16 cellular contexts compared by ENCODE assay signal in the genomic region with DNA sequence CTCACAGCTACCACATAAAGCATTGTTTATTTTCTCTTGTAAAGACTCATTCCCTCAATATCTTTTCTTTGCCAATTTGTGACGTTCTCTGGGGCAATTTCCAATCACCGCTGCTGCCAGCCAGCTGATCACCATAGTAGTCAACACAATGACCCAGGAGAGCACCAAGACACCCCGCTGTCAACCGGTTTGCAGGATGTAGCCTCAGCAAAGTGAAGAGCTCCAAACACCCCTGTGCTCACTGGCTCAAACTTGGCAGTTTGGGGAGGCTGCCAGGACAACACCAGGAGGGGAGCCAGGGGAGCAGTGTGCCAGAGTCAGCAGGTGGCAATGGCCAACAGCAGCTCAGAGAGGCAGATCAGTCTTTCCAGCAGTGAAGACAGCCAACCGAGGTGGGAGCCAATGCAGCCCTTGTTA.
DNase-seq lines count a peak whose midpoint lies in the region; ATAC-seq and TF ChIP-seq lines count a peak whose summit lies in the region.
"Had no signal": no experiment of that assay in that cellular context is flagged by ENCODE, and none has a peak within 500 bp of the region (broad histone marks: within the 10 kb centered on the region; RNA-seq: fewer than 3 reads in every experiment).

No MANE protein-coding gene starts in this region.

- H3K4me3 ChIP-seq in astrocyte of the cerebellum (ENCODE audit: low read depth, low read length) = peak overlapping the region; percentile 12
- H3K4me3 ChIP-seq: cardiac muscle cell had no signal

- no peak overlapping the region for H3K27ac ChIP-seq in substantia nigra (ENCODE audit: low read depth, low read length, poor library complexity, severe bottlenecking)
- H3K27ac ChIP-seq: cardiac muscle cell, parathyroid adenoma had no signal

- TF ChIP-seq CTCF in astrocyte of the cerebellum (IDR thresholded peaks at IDR 0.05; ENCODE audit: low read depth, low read length, missing control alignments) = no peak

- H3K27me3 Mint-ChIP-seq in activated CD4-positive, alpha-beta T cell treated with anti-CD3 and anti-CD28 coated beads, Interleukin-2, amount 10 ng/mL, durations not matched to agents 24 days and 14 days = no peaks in the 10 kb centered on the region
- H3K27me3 Mint-ChIP-seq: CD4-positive, alpha-beta T cell; effector memory CD8-positive, alpha-beta T cell had no signal

- no peak overlapping the region for H3K4me3 Mint-ChIP-seq in activated CD4-positive, alpha-beta T cell treated with anti-CD3 and anti-CD28 coated beads, Interleukin-2, amount 10 ng/mL, durations not matched to agents 24 days and 14 days
- H3K4me3 Mint-ChIP-seq: activated naive CD4-positive, alpha-beta T cell treated with anti-CD3 and anti-CD28 coated beads for 36 hours; CD4-positive, alpha-beta T cell; effector memory CD8-positive, alpha-beta T cell; T-helper 1 cell treated with Interleukin-12 subunit alpha and Interleukin-12 subunit beta and Interleukin-4 antibody, amounts not matched to agents 30 μg/mL and 1 μg/mL, for 36 hours had no signal

- H3K27ac Mint-ChIP-seq in activated CD4-positive, alpha-beta T cell treated with anti-CD3 and anti-CD28 coated beads, Interleukin-2, amount 10 ng/mL, durations not matched to agents 24 days and 14 days = no peak overlapping the region
- H3K27ac Mint-ChIP-seq: activated naive CD4-positive, alpha-beta T cell treated with anti-CD3 and anti-CD28 coated beads for 36 hours; CD4-positive, alpha-beta T cell; effector memory CD8-positive, alpha-beta T cell; T-helper 1 cell treated with Interleukin-12 subunit alpha and Interleukin-12 subunit beta and Interleukin-4 antibody, amounts not matched to agents 30 μg/mL and 1 μg/mL, for 36 hours had no signal

- ATAC-seq in GM19351 (IDR thresholded peaks at IDR 0.05; ENCODE audit: unreplicated experiment) = no peak
- ATAC-seq: effector memory CD8-positive, alpha-beta T cell had no signal

- H3K9me3 Mint-ChIP-seq in activated CD4-positive, alpha-beta T cell treated with anti-CD3 and anti-CD28 coated beads, Interleukin-2, amount 10 ng/mL, durations not matched to agents 24 days and 14 days = no peaks in the 10 kb centered on the region
- H3K9me3 Mint-ChIP-seq: activated naive CD4-positive, alpha-beta T cell treated with anti-CD3 and anti-CD28 coated beads for 36 hours; CD4-positive, alpha-beta T cell; effector memory CD8-positive, alpha-beta T cell; T-helper 1 cell treated with Interleukin-12 subunit alpha and Interleukin-12 subunit beta and Interleukin-4 antibody, amounts not matched to agents 30 μg/mL and 1 μg/mL, for 36 hours had no signal

- in situ Hi-C loops in astrocyte of the cerebellum (cut with HindIII; ENCODE audit: low sequenced_read_pairs) = no loop called here

- peaks cover 2% of the 10 kb centered on the region for H3K4me1 Mint-ChIP-seq in activated CD4-positive, alpha-beta T cell treated with anti-CD3 and anti-CD28 coated beads, Interleukin-2, amount 10 ng/mL, durations not matched to agents 24 days and 14 days

- no peaks in the 10 kb centered on the region for H3K36me3 Mint-ChIP-seq in activated CD4-positive, alpha-beta T cell treated with anti-CD3 and anti-CD28 coated beads, Interleukin-2, amount 10 ng/mL, durations not matched to agents 24 days and 14 days (ENCODE audit: low read depth)

- intact Hi-C loops in activated CD4-positive, alpha-beta T cell treated with anti-CD3 and anti-CD28 coated beads, Interleukin-2, amount 10 ng/mL, durations not matched to agents 24 days and 14 days (cut with micrococcal nuclease) = no loop called here

- DNase-seq in activated CD4-positive, alpha-beta T cell treated with anti-CD3 and anti-CD28 coated beads, Interleukin-2, amount 10 ng/mL, durations not matched to agents 24 days and 14 days = peak; percentile 45
- DNase-seq in activated CD4-positive, alpha-beta T cell treated with anti-CD3 and anti-CD28 coated beads for 4 hours = no peak
- DNase-seq in astrocyte of the cerebellum (ENCODE audit: low read depth) = peak; percentile 81
- peak in 37 of 51 donors; percentile 1 to 59 (median 19) for DNase-seq in hypothalamus (lab: John Stamatoyannopoulos, UW)
- peak in 34 of 49 donors; percentile 1 to 48 (median 16) for DNase-seq in substantia nigra (lab: John Stamatoyannopoulos, UW)
- DNase-seq in AG08395 (ENCODE audit: low spot score) = no peak
- DNase-seq in NCI-H1417 (lab: John Stamatoyannopoulos, UW) = no peak
- DNase-seq: 8988T; activated CD4-positive, alpha-beta T cell treated with anti-CD3 and anti-CD28 coated beads for 1 hour; activated naive CD4-positive, alpha-beta T cell treated with anti-CD3 and anti-CD28 coated beads for 36 hours; CD4-positive, alpha-beta T cell; effector memory CD8-positive, alpha-beta T cell had no signal

Comparison
In these comparisons a context has a peak if more than half of its experiments do, and no peak if none do; other contexts are left out.
1. DNase-seq: peak in activated CD4-positive, alpha-beta T cell treated with anti-CD3 and anti-CD28 coated beads, Interleukin-2, amount 10 ng/mL, durations not matched to agents 24 days and 14 days (single experiment), astrocyte of the cerebellum (single experiment), hypothalamus (37 of 51) and substantia nigra (34 of 49); none in activated CD4-positive, alpha-beta T cell treated with anti-CD3 and anti-CD28 coated beads for 4 hours (0 of 2), AG08395 (single experiment) and NCI-H1417 (0 of 3).